ENCODE assay signal across 16 cellular contexts in the genomic region with DNA sequence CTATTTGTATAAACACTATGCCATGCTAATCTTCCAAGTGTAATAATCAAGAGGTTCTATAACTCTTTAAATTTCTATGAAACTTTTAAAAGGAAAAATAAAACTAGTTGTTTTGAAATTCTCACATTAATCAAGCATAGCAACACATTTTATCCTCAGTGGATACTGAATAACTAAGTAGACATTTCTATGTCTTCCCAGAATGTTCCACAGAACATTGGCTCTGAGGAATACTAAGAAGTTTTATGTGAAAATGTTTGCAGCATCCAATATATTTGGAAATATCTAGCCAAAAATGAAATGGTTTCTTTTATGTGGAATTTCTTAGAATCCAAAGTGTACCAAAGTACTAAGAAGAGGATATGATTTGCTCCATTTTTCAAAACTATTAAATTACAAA.
DNase-seq lines count a peak whose midpoint lies in the region; ATAC-seq and TF ChIP-seq lines count a peak whose summit lies in the region.
"Had no signal": no experiment of that assay in that cellular context is flagged by ENCODE, and none has a peak within 500 bp of the region (broad histone marks: within the 10 kb centered on the region; RNA-seq: fewer than 3 reads in every experiment).

No MANE protein-coding gene starts in this region.

- no peaks in the 10 kb centered on the region for H3K27me3 ChIP-seq in heart left ventricle
- no peaks in the 10 kb centered on the region for H3K27me3 ChIP-seq in aorta (ENCODE audit: control insufficient read depth in 1 of 2, insufficient read depth in 2 of 2, low read length in 1 of 2)
- H3K27me3 ChIP-seq: BLaER1 treated with 17β-estradiol and CSF1 and Interleukin-3, amounts not matched to agents 10 nM and 100 nM had no signal

- H3K4me1 ChIP-seq in heart left ventricle (no peaks in the 10 kb centered on the region), aorta (ENCODE audit: control insufficient read depth in 1 of 2, insufficient read depth in 2 of 2, low read length in 2 of 2) (no peaks in the 10 kb centered on the region)
- H3K4me1 ChIP-seq: A549; BLaER1 treated with 17β-estradiol and CSF1 and Interleukin-3, amounts not matched to agents 10 nM and 100 nM; Caco-2 had no signal

- TF ChIP-seq POLR2A in heart left ventricle (IDR thresholded peaks at IDR 0.05), result no peak

- ATAC-seq in Right ventricle myocardium inferior, result peak; percentile 10
- ATAC-seq in heart left ventricle, result no peak
- peak; percentile 65 for ATAC-seq in aorta (ENCODE audit: low FRiP score)
- ATAC-seq: A549; CD8-positive, alpha-beta T cell had no signal

- no peak for TF ChIP-seq CTCF in heart left ventricle (IDR thresholded peaks at IDR 0.05)

- H3K9ac ChIP-seq in SK-N-MC (ENCODE audit: insufficient read length), result no peak overlapping the region
- H3K9ac ChIP-seq: BLaER1 treated with 17β-estradiol and CSF1 and Interleukin-3, amounts not matched to agents 10 nM and 100 nM had no signal

- H3K4me3 ChIP-seq in heart left ventricle, result no peak overlapping the region
- H3K4me3 ChIP-seq in SK-N-MC, result peak overlapping the region; percentile 46
- H3K4me3 ChIP-seq in aorta (ENCODE audit: low read length in 2 of 2), result no peak overlapping the region
- H3K4me3 ChIP-seq: A549; BLaER1 treated with 17β-estradiol and CSF1 and Interleukin-3, amounts not matched to agents 10 nM and 100 nM had no signal

- DNase-seq in Right ventricle myocardium inferior (ENCODE audit: missing footprints) (no peak), heart left ventricle (no peak), SK-N-MC (ENCODE audit: low read depth, low spot score) (no peak), aorta (no peak), RKO (ENCODE audit: low spot score) (no peak)
- DNase-seq: AML-193; Caco-2; Calu3; CD4-positive, alpha-beta T cell; CD8-positive, alpha-beta T cell; DMS79 treated with DMSO at 0.1 percent for 48 hours; GF-D8 had no signal

- H3K27ac ChIP-seq in heart left ventricle (no peak overlapping the region), SK-N-MC (peak overlapping the region; percentile 88), aorta (ENCODE audit: low read depth in 1 of 2, low read length in 2 of 2) (no peak overlapping the region)
- H3K27ac ChIP-seq: 22Rv1; A549; BLaER1 treated with 17β-estradiol and CSF1 and Interleukin-3, amounts not matched to agents 10 nM and 100 nM; C4-2B had no signal

- H3K9me3 ChIP-seq in heart left ventricle, result no peaks in the 10 kb centered on the region
- no peaks in the 10 kb centered on the region for H3K9me3 ChIP-seq in SK-N-MC (ENCODE audit: low read depth, low read length)
- H3K9me3 ChIP-seq in aorta (ENCODE audit: control insufficient read depth, low read length), result no peaks in the 10 kb centered on the region
- H3K9me3 ChIP-seq: A549; BLaER1 treated with 17β-estradiol and CSF1 and Interleukin-3, amounts not matched to agents 10 nM and 100 nM; Caco-2 had no signal

- intact Hi-C loops in Right ventricle myocardium inferior (cut with DNase I), result no loop called here
- intact Hi-C loops in heart left ventricle (cut with DNase I), result no loop called here
- intact Hi-C loops in aorta (cut with DNase I), result no loop called here

- no peaks in the 10 kb centered on the region for H3K36me3 ChIP-seq in heart left ventricle
- H3K36me3 ChIP-seq in SK-N-MC (ENCODE audit: insufficient read depth, low read length), result no peaks in the 10 kb centered on the region
- no peaks in the 10 kb centered on the region for H3K36me3 ChIP-seq in aorta (ENCODE audit: control insufficient read depth in 1 of 2, insufficient read depth in 2 of 2, low read length in 1 of 2)
- H3K36me3 ChIP-seq: BLaER1 treated with 17β-estradiol and CSF1 and Interleukin-3, amounts not matched to agents 10 nM and 100 nM had no signal

Comparison
In these comparisons a context has a peak if more than half of its experiments do, and no peak if none do; other contexts are left out.
1. ATAC-seq: peak in Right ventricle myocardium inferior (single experiment) and aorta (single experiment); none in heart left ventricle (0 of 4).